Comparison of ENCODE assay signal across 1 cellular context in the genomic region with DNA sequence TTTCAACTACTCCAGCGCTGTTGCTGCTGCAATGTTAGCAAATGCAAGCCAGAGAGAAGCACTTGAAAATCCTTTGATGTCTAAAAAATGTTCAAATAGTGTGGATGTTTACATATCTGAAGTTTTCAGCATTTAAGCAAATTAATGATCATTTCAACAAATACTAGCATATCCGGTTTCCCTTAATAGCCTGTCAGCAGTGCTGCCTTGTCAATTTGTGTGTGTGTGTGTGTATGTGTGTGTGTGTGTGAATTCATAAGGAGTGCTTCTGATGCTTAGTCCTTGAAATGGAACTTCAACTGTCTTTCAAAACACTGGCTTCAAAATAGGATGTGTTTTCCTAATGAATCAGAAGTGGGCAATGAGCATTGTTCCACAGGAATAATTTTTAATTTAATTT.
TF ChIP-seq lines count a peak whose summit lies in the region.

No MANE protein-coding gene starts in this region.

TF ChIP-seq in IMR-90, 13 proteins besides CTCF, POLR2A, EP300 and RAD21:
- TF ChIP-seq SMC3 (IDR thresholded peaks at IDR 0.05; ENCODE audit: low read depth, low read length): no peak
- no peak for TF ChIP-seq CEBPB (IDR thresholded peaks at IDR 0.05; ENCODE audit: low read depth, low read length)
- TF ChIP-seq CHD1 (IDR thresholded peaks at IDR 0.05; ENCODE audit: low read depth, low read length): no peak
- no peak for TF ChIP-seq FOS (IDR thresholded peaks at IDR 0.05; ENCODE audit: low read depth, low read length)
TF ChIP-seq in IMR-90: peak in this region for 0.
